ENCODE assay signal across 8 cellular contexts in the genomic region with DNA sequence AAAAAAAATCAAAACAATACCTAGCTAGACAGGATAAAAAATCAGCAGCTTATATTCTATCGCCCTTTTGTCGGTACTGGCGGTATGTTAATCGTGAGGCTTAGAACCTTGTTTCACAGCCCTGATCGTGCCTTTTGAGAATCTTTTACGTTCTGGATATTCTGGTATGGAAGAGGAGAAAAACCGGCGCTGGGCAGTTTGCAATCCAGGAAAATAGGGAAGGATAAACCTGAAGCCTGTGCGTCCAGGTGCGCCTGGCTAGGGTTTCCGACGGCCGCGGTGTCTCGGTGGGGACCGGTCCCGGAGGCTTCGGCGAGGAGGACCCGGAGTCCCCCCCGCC. TPM values are rescaled to one million over a fixed set of nuclear protein-coding genes. Genes with fewer than 3 reads are reported as not detected.
DNase-seq lines count a peak whose midpoint lies in the region; ATAC-seq and TF ChIP-seq lines count a peak whose summit lies in the region.

No MANE protein-coding gene starts in this region.

- TF ChIP-seq EP300 in esophagus muscularis mucosa (IDR thresholded peaks at IDR 0.05), result no peak

- intact Hi-C loops in CD8-positive, alpha-beta T cell (cut with DNase I, micrococcal nuclease), result no loop called here
- intact Hi-C loops in esophagus muscularis mucosa (cut with DNase I), result loop anchor here (5.0 kb wide), 1 partner anchor 39 kb away; the partner anchor contains the start of gene PSMA5

- H3K36me3 Mint-ChIP-seq in CD8-positive, alpha-beta T cell, result no peaks in the 10 kb centered on the region

- no peak for TF ChIP-seq CTCF in CD8-positive, alpha-beta T cell (IDR thresholded peaks at IDR 0.05)
- TF ChIP-seq CTCF in esophagus muscularis mucosa (IDR thresholded peaks at IDR 0.05) (no peak), parathyroid adenoma (IDR thresholded peaks at IDR 0.05) (no peak)

- H3K9me3 ChIP-seq in CD8-positive, alpha-beta T cell (ENCODE audit: low read length), result no peaks in the 10 kb centered on the region
- H3K9me3 ChIP-seq in NT2/D1 (ENCODE audit: insufficient read depth, low read length) (no peaks in the 10 kb centered on the region), esophagus muscularis mucosa (no peaks in the 10 kb centered on the region), parathyroid adenoma (ENCODE audit: control insufficient read depth, low read length) (no peaks in the 10 kb centered on the region)

- 9% methylated on average over 14 of the region's 21 CpGs for WGBS in esophagus muscularis mucosa

- no peak for DNase-seq in CD8-positive, alpha-beta T cell
- DNase-seq in NT2/D1 (ENCODE audit: low read depth, low spot score) (no peak), esophagus muscularis mucosa (ENCODE audit: extremely low spot score) (no peak), left lobe of liver (ENCODE audit: low spot score) (no peak), NCI-H510A (lab: John Stamatoyannopoulos, UW) (no peak), AML-193 (lab: John Stamatoyannopoulos, UW) (no peak), NCI-H2171 (lab: John Stamatoyannopoulos, UW) (no peak)

- no peaks in the 10 kb centered on the region for H3K36me3 ChIP-seq in CD8-positive, alpha-beta T cell (ENCODE audit: insufficient read depth, low read length)
- H3K36me3 ChIP-seq in NT2/D1 (ENCODE audit: insufficient read depth, insufficient read length, low read length) (no peaks in the 10 kb centered on the region), esophagus muscularis mucosa (no peaks in the 10 kb centered on the region), parathyroid adenoma (ENCODE audit: control insufficient read depth, insufficient read depth, low read length) (no peaks in the 10 kb centered on the region)

- peak overlapping the region; percentile 80 for H2AFZ ChIP-seq in parathyroid adenoma

- peak overlapping the region; percentile 75 for H3K9ac ChIP-seq in NT2/D1 (ENCODE audit: insufficient read length, low read depth)
- no peak overlapping the region for H3K9ac ChIP-seq in parathyroid adenoma

- no peaks in the 10 kb centered on the region for H3K9me3 Mint-ChIP-seq in CD8-positive, alpha-beta T cell

- H3K4me3 Mint-ChIP-seq in CD8-positive, alpha-beta T cell, result peak overlapping the region; percentile 83

- H3K4me1 Mint-ChIP-seq in CD8-positive, alpha-beta T cell (ENCODE audit: low read depth), result peaks cover 8% of the 10 kb centered on the region

- TF ChIP-seq POLR2A in esophagus muscularis mucosa (IDR thresholded peaks at IDR 0.05; ENCODE audit: low read depth), result no peak

- peaks cover 19% of the 10 kb centered on the region for H3K27me3 ChIP-seq in CD8-positive, alpha-beta T cell (ENCODE audit: insufficient read depth, low read length)
- H3K27me3 ChIP-seq in NT2/D1 (ENCODE audit: insufficient read depth, insufficient read length) (peaks cover 42% of the 10 kb centered on the region), esophagus muscularis mucosa (peaks cover 0 to 11% (median 0%) of the 10 kb centered on the region in 4 donors), parathyroid adenoma (ENCODE audit: control insufficient read depth, insufficient read depth, low read length) (no peaks in the 10 kb centered on the region)

- no peak overlapping the region for H3K27ac Mint-ChIP-seq in CD8-positive, alpha-beta T cell

- ATAC-seq in CD8-positive, alpha-beta T cell, result no peak
- no peak for ATAC-seq in left lobe of liver

- H3K79me2 ChIP-seq in parathyroid adenoma, result no peaks in the 10 kb centered on the region

- peak overlapping the region; percentile 55 for H3K4me3 ChIP-seq in CD8-positive, alpha-beta T cell (ENCODE audit: low read depth, low read length)
- H3K4me3 ChIP-seq in NT2/D1 (ENCODE audit: insufficient read length, low read depth), result peak overlapping the region; percentile 57
- peak overlapping the region; percentile 75 to 95 (median 80) for H3K4me3 ChIP-seq in esophagus muscularis mucosa
- peak overlapping the region; percentile 64 for H3K4me3 ChIP-seq in parathyroid adenoma (ENCODE audit: low read depth, low read length)

- no peak overlapping the region for H3K27ac ChIP-seq in CD8-positive, alpha-beta T cell (ENCODE audit: low read depth, low read length)
- H3K27ac ChIP-seq in esophagus muscularis mucosa (replicated peaks in 1 of 4), result peak overlapping the region; percentile 80 to 90 (median 87)
- H3K27ac ChIP-seq in parathyroid adenoma, result no peak overlapping the region

- CTCF ChIA-PET in CD8-positive, alpha-beta T cell (lab: Charles Lee), result no interaction called here

- peaks cover 67% of the 10 kb centered on the region for H3K27me3 Mint-ChIP-seq in CD8-positive, alpha-beta T cell (ENCODE audit: low read depth)

- H3K4me2 ChIP-seq in parathyroid adenoma (ENCODE audit: low read length), result peak overlapping the region; percentile 50

- POLR2A ChIA-PET in CD8-positive, alpha-beta T cell (lab: Charles Lee), result no interaction called here

- H3K4me1 ChIP-seq in CD8-positive, alpha-beta T cell (ENCODE audit: insufficient read depth, low read length), result no peaks in the 10 kb centered on the region
- H3K4me1 ChIP-seq in NT2/D1 (ENCODE audit: insufficient read depth, insufficient read length) (no peaks in the 10 kb centered on the region), esophagus muscularis mucosa (peaks cover 4 to 37% (median 33%) of the 10 kb centered on the region in 4 donors), parathyroid adenoma (no peaks in the 10 kb centered on the region)

RNA-seq across cellular contexts. Expression of gene SYPL2, which starts 0.3 kb away (rescaled TPM):
- not detected for total RNA-seq in CD8-positive, alpha-beta T cell
- total RNA-seq in esophagus muscularis mucosa (1 to 10 TPM; 2.7 to 8.0 (median 4.6) TPM), left lobe of liver (9.6 TPM)

RNA-seq across cellular contexts. Expression of gene ATXN7L2, which starts 17.6 kb away (rescaled TPM):
- total RNA-seq in CD8-positive, alpha-beta T cell, result 10 to 100 TPM; 16.8 to 19.4 TPM
- total RNA-seq in esophagus muscularis mucosa, result 1 to 10 TPM; 2.2 to 3.3 (median 2.7) TPM
- 4.3 TPM for total RNA-seq in left lobe of liver

RNA-seq across cellular contexts. Expression of gene CYB561D1, which starts 27.8 kb away (rescaled TPM):
- 10 to 100 TPM; 10.2 to 12.3 TPM for total RNA-seq in CD8-positive, alpha-beta T cell
- total RNA-seq in esophagus muscularis mucosa (10 to 100 TPM in 2 of 4 donors, 1 to 10 TPM in 2; 6.2 to 16.4 (median 8.2) TPM), left lobe of liver (3.3 TPM)

RNA-seq across cellular contexts. Expression of gene PSMA5, which starts 39.8 kb away (rescaled TPM):
- total RNA-seq in CD8-positive, alpha-beta T cell, result 10 to 100 TPM; 30.9 to 32.6 TPM
- total RNA-seq in esophagus muscularis mucosa, result 10 to 100 TPM; 15.8 to 29.8 (median 27.4) TPM
- 59.2 TPM for total RNA-seq in left lobe of liver

RNA-seq across cellular contexts. Expression of gene AMIGO1, which starts 43.5 kb away (rescaled TPM):
- total RNA-seq in CD8-positive, alpha-beta T cell, result 1 to 10 TPM; 8.6 to 9.6 TPM
- total RNA-seq in esophagus muscularis mucosa, result 10 to 100 TPM in 2 of 4 donors, 1 to 10 TPM in 2; 8.4 to 23.7 (median 14.0) TPM
- total RNA-seq in left lobe of liver, result 3.5 TPM

Comparison
In these comparisons a context has a peak if more than half of its experiments do, and no peak if none do; other contexts are left out.
1. H3K27ac ChIP-seq: peak in esophagus muscularis mucosa (4 of 4); none in CD8-positive, alpha-beta T cell (single experiment) and parathyroid adenoma (single experiment).
2. Peak in every context shown above with its lines, with median percentiles within 50 percentile points of each other: H3K4me3 ChIP-seq.